ENCODE assay signal across 13 cellular contexts in genomic region chr10:77602913-77603528, GRCh38. TPM values are rescaled to one million over a fixed set of nuclear protein-coding genes. Genes with fewer than 3 reads are reported as not detected.
A peak's percentile ranks its signal among the peaks of the same experiment; 100 is the strongest.
DNase-seq lines count a peak whose midpoint lies in the region; ATAC-seq and TF ChIP-seq lines count a peak whose summit lies in the region.
"Had no signal": no experiment of that assay in that cellular context is flagged by ENCODE, and none has a peak within 500 bp of the region (broad histone marks: within the 10 kb centered on the region; RNA-seq: fewer than 3 reads in every experiment).

No MANE protein-coding gene starts in this region.

- no peaks in the 10 kb centered on the region for H3K27me3 ChIP-seq in BLaER1 treated with 17β-estradiol and CSF1 and Interleukin-3, amounts not matched to agents 10 nM and 100 nM
- H3K27me3 ChIP-seq in Karpas-422 (ENCODE audit: low read length): no peaks in the 10 kb centered on the region
- H3K27me3 ChIP-seq: vagina had no signal

- peak overlapping the region; percentile 25 for H3K4me3 Mint-ChIP-seq in chondrocyte (ENCODE audit: unreplicated experiment)
- no peak overlapping the region for H3K4me3 Mint-ChIP-seq in nephron progenitor cell
- H3K4me3 Mint-ChIP-seq: activated CD4-positive, alpha-beta T cell treated with anti-CD3 and anti-CD28 coated beads for 36 hours had no signal

- H3K27ac Mint-ChIP-seq in chondrocyte (ENCODE audit: unreplicated experiment) (peak overlapping the region; percentile 89), nephron progenitor cell (peak overlapping the region; percentile 73)
- H3K27ac Mint-ChIP-seq: activated CD4-positive, alpha-beta T cell treated with anti-CD3 and anti-CD28 coated beads for 36 hours; activated naive CD4-positive, alpha-beta T cell treated with anti-CD3 and anti-CD28 coated beads, Interleukin-2, amount 50 U/mL, for 72 hours; progenitor cell of endocrine pancreas had no signal

- H3K27me3 Mint-ChIP-seq in chondrocyte (ENCODE audit: low read depth): no peaks in the 10 kb centered on the region
- H3K27me3 Mint-ChIP-seq in nephron progenitor cell (ENCODE audit: low read depth, poor library complexity): peaks cover 17% of the 10 kb centered on the region
- H3K27me3 Mint-ChIP-seq: activated CD4-positive, alpha-beta T cell treated with anti-CD3 and anti-CD28 coated beads for 36 hours had no signal

- peak overlapping the region in 8 of 10 experiments; percentile 37 to 51 (median 41); a peak in 12 of 20 replicates for H3K4me3 ChIP-seq in BLaER1 treated with 17β-estradiol and CSF1 and Interleukin-3, amounts not matched to agents 10 nM and 100 nM
- peak overlapping the region; percentile 45; the same call in 1 of the 2 replicates for H3K4me3 ChIP-seq in Karpas-422 (ENCODE audit: low read length)
- H3K4me3 ChIP-seq: vagina had no signal

- DNase-seq in Karpas-422: peak; percentile 81
- no peak for DNase-seq in chondrocyte (ENCODE audit: low spot score)
- DNase-seq in nephron progenitor cell: no peak
- no peak for DNase-seq in germinal center (ENCODE audit: low spot score)
- DNase-seq in stimulated activated CD4-positive, alpha-beta T cell treated with anti-CD3 and anti-CD28 coated beads, Interleukin-1b, Interleukin-23, amount 100 ng/mL, for 48 hours: no peak
- no peak for DNase-seq in stimulated activated CD4-positive, alpha-beta T cell treated with anti-CD3 and anti-CD28 coated beads, Interleukin-4, amount 100 ng/mL, for 4 hours
- DNase-seq: activated CD4-positive, alpha-beta T cell treated with anti-CD3 and anti-CD28 coated beads for 36 hours; NCI-H2081 treated with DMSO at 0.1 percent for 48 hours had no signal

- H3K9me2 ChIP-seq in Karpas-422 (replicated peaks; ENCODE audit: insufficient read depth, low read length): no peaks in the 10 kb centered on the region

- peak overlapping the region in 9 of 11 experiments; percentile 28 to 57 (median 53); a peak in 15 of 22 replicates for H3K9ac ChIP-seq in BLaER1 treated with 17β-estradiol and CSF1 and Interleukin-3, amounts not matched to agents 10 nM and 100 nM
- peak overlapping the region; percentile 55 for H3K9ac ChIP-seq in Karpas-422 (ENCODE audit: low read length)

- no peaks in the 10 kb centered on the region for H3K9me3 ChIP-seq in BLaER1 treated with 17β-estradiol and CSF1 and Interleukin-3, amounts not matched to agents 10 nM and 100 nM (replicated peaks in 1 of 11)
- no peaks in the 10 kb centered on the region for H3K9me3 ChIP-seq in Karpas-422 (ENCODE audit: low read length)
- H3K9me3 ChIP-seq: vagina had no signal

- H3K9me3 Mint-ChIP-seq in chondrocyte (ENCODE audit: low read depth) (no peaks in the 10 kb centered on the region), nephron progenitor cell (no peaks in the 10 kb centered on the region)
- H3K9me3 Mint-ChIP-seq: activated naive CD4-positive, alpha-beta T cell treated with anti-CD3 and anti-CD28 coated beads, Interleukin-2, amount 50 U/mL, for 72 hours had no signal

- peak overlapping the region; percentile 70 to 96 (median 88) for H3K4me2 ChIP-seq in BLaER1 treated with 17β-estradiol and CSF1 and Interleukin-3, amounts not matched to agents 10 nM and 100 nM
- H3K4me2 ChIP-seq in Karpas-422 (ENCODE audit: low read depth, low read length, poor library complexity, severe bottlenecking): peak overlapping the region; percentile 59

- H3K36me3 ChIP-seq in BLaER1 treated with 17β-estradiol and CSF1 and Interleukin-3, amounts not matched to agents 10 nM and 100 nM: no peaks in the 10 kb centered on the region
- no peaks in the 10 kb centered on the region for H3K36me3 ChIP-seq in Karpas-422 (ENCODE audit: insufficient read depth, low read length)
- H3K36me3 ChIP-seq: vagina had no signal

- peak overlapping the region in 9 of 11 experiments; percentile 17 to 75 (median 59); a peak in 18 of 22 replicates for H3K27ac ChIP-seq in BLaER1 treated with 17β-estradiol and CSF1 and Interleukin-3, amounts not matched to agents 10 nM and 100 nM
- peak overlapping the region; percentile 53 for H3K27ac ChIP-seq in Karpas-422 (ENCODE audit: low read length)
- H3K27ac ChIP-seq: vagina had no signal

- no peaks in the 10 kb centered on the region for H3K79me2 ChIP-seq in Karpas-422 (ENCODE audit: low read length)

- H3K36me3 Mint-ChIP-seq in chondrocyte (ENCODE audit: low read depth) (no peaks in the 10 kb centered on the region), nephron progenitor cell (ENCODE audit: low read depth) (no peaks in the 10 kb centered on the region)
- H3K36me3 Mint-ChIP-seq: activated naive CD4-positive, alpha-beta T cell treated with anti-CD3 and anti-CD28 coated beads, Interleukin-2, amount 50 U/mL, for 72 hours had no signal

- peaks cover 47% of the 10 kb centered on the region for H3K4me1 Mint-ChIP-seq in chondrocyte (ENCODE audit: low read depth)
- H3K4me1 Mint-ChIP-seq in nephron progenitor cell: peaks cover 35% of the 10 kb centered on the region

- peaks cover 53 to 87% (median 77%) of the 10 kb centered on the region in 10 experiments for H3K4me1 ChIP-seq in BLaER1 treated with 17β-estradiol and CSF1 and Interleukin-3, amounts not matched to agents 10 nM and 100 nM
- peaks cover 47% of the 10 kb centered on the region for H3K4me1 ChIP-seq in Karpas-422 (ENCODE audit: low read length)

- H2AFZ ChIP-seq in Karpas-422 (ENCODE audit: low read length): peak overlapping the region; percentile 9; the same call in 1 of the 2 replicates

- H4K20me1 ChIP-seq in BLaER1 treated with 17β-estradiol and CSF1 and Interleukin-3, amounts not matched to agents 10 nM and 100 nM: peaks cover 0 to 71% (median 0%) of the 10 kb centered on the region in 11 experiments; a peak in 2 of 22 replicates
- H4K20me1 ChIP-seq in Karpas-422 (ENCODE audit: insufficient read depth, low read depth, low read length): no peaks in the 10 kb centered on the region

- no peak for TF ChIP-seq CTCF in chondrocyte (IDR thresholded peaks at IDR 0.05)
- TF ChIP-seq CTCF in nephron progenitor cell (IDR thresholded peaks at IDR 0.05): no peak

- no peak for ATAC-seq in GM18520 (IDR thresholded peaks at IDR 0.05; ENCODE audit: unreplicated experiment)

RNA-seq across cellular contexts. Expression of gene KCNMA1, which starts 34.6 kb away (rescaled TPM):
- total RNA-seq in Karpas-422 (2014; rRNA removed; shearing (Covaris generic); ENCODE audit: low replicate concordance): 13.2 and 31.3 TPM in 2 replicates
- 76.1 to 87.6 TPM (median 86.7 TPM) in 3 replicates for total RNA-seq in chondrocyte
- total RNA-seq: activated naive CD4-positive, alpha-beta T cell treated with anti-CD3 and anti-CD28 coated beads, Interleukin-2, amount 50 U/mL, for 72 hours had no signal
